ENCODE assay signal across 40 cellular contexts in the genomic region with DNA sequence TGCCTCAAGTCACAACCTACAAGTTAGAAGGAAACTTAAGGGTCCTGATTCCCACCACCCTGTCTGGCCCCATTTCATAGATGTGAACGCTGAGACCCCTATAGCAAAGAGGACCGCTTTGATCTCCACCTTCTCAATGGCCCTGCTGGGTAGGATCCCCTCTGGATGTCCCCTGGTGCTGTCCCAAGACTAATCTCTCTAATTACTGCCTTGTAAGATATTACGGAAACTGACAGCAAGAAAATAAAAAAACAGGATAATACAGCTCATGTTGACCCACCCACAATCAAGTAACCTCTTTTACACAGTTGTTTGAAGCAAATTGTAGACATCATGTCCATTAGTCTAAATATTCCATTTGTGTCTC. TPM values are rescaled to one million over a fixed set of nuclear protein-coding genes. Genes with fewer than 3 reads are reported as not detected.
"Had no signal": no experiment of that assay in that cellular context is flagged by ENCODE, and none has a peak within 500 bp of the region (broad histone marks: within the 10 kb centered on the region; RNA-seq: fewer than 3 reads in every experiment).

No MANE protein-coding gene starts in this region.

- H3K4me1 Mint-ChIP-seq: activated naive CD4-positive, alpha-beta T cell treated with anti-CD3 and anti-CD28 coated beads, Interleukin-2, amount 50 U/mL, for 24 hours; activated naive CD8-positive, alpha-beta T cell treated with anti-CD3 and anti-CD28 coated beads, Interleukin-2, amount 10 ng/mL, durations not matched to agents 7 days and 5 days; activated T-helper 17 cell treated with anti-CD3 and anti-CD28 coated beads, Interleukin-2, amount 50 U/mL, for 72 hours; central memory CD8-positive, alpha-beta T cell had no signal

- H3K4me2 ChIP-seq: SK-N-SH had no signal

- H3K4me3 Mint-ChIP-seq: activated CD4-positive, alpha-beta T cell treated with anti-CD3 and anti-CD28 coated beads, Interleukin-2, amount 10 ng/mL, durations not matched to agents 24 days and 14 days; activated CD8-positive, alpha-beta T cell treated with anti-CD3 and anti-CD28 coated beads for 36 hours; activated naive CD4-positive, alpha-beta T cell treated with anti-CD3 and anti-CD28 coated beads, Interleukin-2, amount 50 U/mL, for 24 hours; activated naive CD8-positive, alpha-beta T cell treated with anti-CD3 and anti-CD28 coated beads, Interleukin-2, amount 10 ng/mL, durations not matched to agents 7 days and 5 days; activated T-cell treated with anti-CD3 and anti-CD28 coated beads, Interleukin-2, amount 50 U/mL, for 72 hours; activated T-helper 17 cell treated with anti-CD3 and anti-CD28 coated beads, Interleukin-2, amount 50 U/mL, for 72 hours; central memory CD8-positive, alpha-beta T cell; T-cell had no signal

- H3K27ac ChIP-seq: ascending aorta, cardiac muscle cell, SJSA1, VCaP had no signal

- H3K36me3 Mint-ChIP-seq: activated naive CD4-positive, alpha-beta T cell treated with anti-CD3 and anti-CD28 coated beads, Interleukin-2, amount 50 U/mL, for 24 hours; activated naive CD8-positive, alpha-beta T cell treated with anti-CD3 and anti-CD28 coated beads, Interleukin-2, amount 10 ng/mL, durations not matched to agents 7 days and 5 days; T-cell had no signal

- H3K4me3 ChIP-seq: ascending aorta, cardiac muscle cell, MG63, SJSA1 had no signal

- H3K27me3 Mint-ChIP-seq: activated CD8-positive, alpha-beta T cell treated with anti-CD3 and anti-CD28 coated beads for 36 hours; activated naive CD4-positive, alpha-beta T cell treated with anti-CD3 and anti-CD28 coated beads, Interleukin-2, amount 50 U/mL, for 24 hours had no signal

- H3K36me3 ChIP-seq: ascending aorta, cardiac muscle cell, MG63, SJSA1 had no signal

- H3K9me3 ChIP-seq: ascending aorta, MG63, SJSA1, SK-N-SH had no signal

- H3K4me1 ChIP-seq: ascending aorta had no signal

- ATAC-seq: activated CD8-positive, alpha-beta T cell treated with anti-CD3 and anti-CD28 coated beads for 36 hours; activated T-cell treated with anti-CD3 and anti-CD28 coated beads, Interleukin-2, amount 50 U/mL, for 72 hours; activated T-helper 17 cell treated with anti-CD3 and anti-CD28 coated beads, Interleukin-2, amount 50 U/mL, for 72 hours; Panc1; T-cell had no signal

- H3K27ac Mint-ChIP-seq: activated CD4-positive, alpha-beta T cell treated with anti-CD3 and anti-CD28 coated beads, Interleukin-2, amount 10 ng/mL, durations not matched to agents 24 days and 14 days; activated CD8-positive, alpha-beta T cell treated with anti-CD3 and anti-CD28 coated beads for 36 hours; activated naive CD4-positive, alpha-beta T cell treated with anti-CD3 and anti-CD28 coated beads, Interleukin-2, amount 50 U/mL, for 24 hours; activated naive CD8-positive, alpha-beta T cell treated with anti-CD3 and anti-CD28 coated beads, Interleukin-2, amount 10 ng/mL, durations not matched to agents 7 days and 5 days; activated T-cell treated with anti-CD3 and anti-CD28 coated beads, Interleukin-2, amount 50 U/mL, for 72 hours; activated T-helper 17 cell treated with anti-CD3 and anti-CD28 coated beads, Interleukin-2, amount 50 U/mL, for 72 hours; T-cell had no signal

- H3K9ac ChIP-seq: SK-N-SH had no signal

- H3K9me3 Mint-ChIP-seq: activated CD4-positive, alpha-beta T cell treated with anti-CD3 and anti-CD28 coated beads, Interleukin-2, amount 10 ng/mL, durations not matched to agents 24 days and 14 days; activated CD8-positive, alpha-beta T cell treated with anti-CD3 and anti-CD28 coated beads for 36 hours; activated naive CD4-positive, alpha-beta T cell treated with anti-CD3 and anti-CD28 coated beads, Interleukin-2, amount 50 U/mL, for 24 hours; activated naive CD8-positive, alpha-beta T cell treated with anti-CD3 and anti-CD28 coated beads, Interleukin-2, amount 10 ng/mL, durations not matched to agents 7 days and 5 days; activated T-cell treated with anti-CD3 and anti-CD28 coated beads, Interleukin-2, amount 50 U/mL, for 72 hours; activated T-helper 17 cell treated with anti-CD3 and anti-CD28 coated beads, Interleukin-2, amount 50 U/mL, for 72 hours; central memory CD8-positive, alpha-beta T cell; T-cell had no signal

- H3K27me3 ChIP-seq: ascending aorta, cardiac muscle cell, SJSA1 had no signal

- DNase-seq: activated CD4-positive, alpha-beta T cell treated with anti-CD3 and anti-CD28 coated beads for 1 hour; activated CD4-positive, alpha-beta T cell treated with anti-CD3 and anti-CD28 coated beads, Interleukin-2, amount 10 ng/mL, durations not matched to agents 24 days and 14 days; activated CD4-positive, alpha-beta T cell treated with anti-CD3 and anti-CD28 coated beads, Interleukin-2, amount 50 U/mL, for 4 hours; activated CD4-positive, CD25-positive, alpha-beta regulatory T cell; activated CD8-positive, alpha-beta T cell treated with anti-CD3 and anti-CD28 coated beads for 36 hours; activated effector memory CD4-positive, alpha-beta T cell treated with anti-CD3 and anti-CD28 coated beads, Interleukin-2, amount 50 U/mL, for 16 hours; activated naive CD4-positive, alpha-beta T cell treated with Interleukin-2 at 50 U/mL for 16 hours; activated naive CD8-positive, alpha-beta T cell treated with anti-CD3 and anti-CD28 coated beads, Interleukin-2, amount 10 ng/mL, durations not matched to agents 7 days and 5 days; activated T-cell treated with anti-CD3 and anti-CD28 coated beads, Interleukin-2, amount 50 U/mL, for 1 hour; activated T-cell treated with anti-CD3 and anti-CD28 coated beads, Interleukin-2, amount 50 U/mL, for 72 hours; amygdala; Kasumi-1; KG1; MG63; NCI-H1048; NCI-H1105 treated with DMSO at 0.1 percent for 48 hours; NCI-H1436; NCI-H1694; NCI-H1930; NCI-H2081 treated with DMSO at 0.1 percent for 48 hours; NCI-H345; NCI-H524 treated with DMSO at 0.1 percent for 48 hours; NK-92 treated with Interleukin-12 subunit alpha and Interleukin-12 subunit beta, amount 100 ng/mL, for 24 hours; SHP77 treated with DMSO at 0.1 percent for 48 hours; SK-N-SH; T-cell; T-helper 2 cell; T-helper 9 cell had no signal

RNA-seq across cellular contexts. Expression of a gene that starts 20.9 kb away (rescaled TPM):
- total RNA-seq: activated CD4-positive, alpha-beta T cell treated with anti-CD3 and anti-CD28 coated beads, Interleukin-2, amount 10 ng/mL, durations not matched to agents 24 days and 14 days; activated CD8-positive, alpha-beta memory T cell treated with anti-CD3 and anti-CD28 coated beads for 36 hours; activated CD8-positive, alpha-beta T cell treated with anti-CD3 and anti-CD28 coated beads for 36 hours; activated naive CD8-positive, alpha-beta T cell treated with anti-CD3 and anti-CD28 coated beads, Interleukin-2, amount 10 ng/mL, durations not matched to agents 7 days and 5 days; activated T-cell treated with anti-CD3 and anti-CD28 coated beads, Interleukin-2, amount 50 U/mL, for 72 hours; activated T-helper 17 cell treated with anti-CD3 and anti-CD28 coated beads, Interleukin-2, amount 50 U/mL, for 72 hours; cardiac muscle cell; chondrocyte; NCI-H460; RPMI7951; SJSA1 had no signal
- polyA plus RNA-seq: cardiac muscle cell, SK-N-SH had no signal
